8 cellular contexts compared by ENCODE assay signal in the genomic region with DNA sequence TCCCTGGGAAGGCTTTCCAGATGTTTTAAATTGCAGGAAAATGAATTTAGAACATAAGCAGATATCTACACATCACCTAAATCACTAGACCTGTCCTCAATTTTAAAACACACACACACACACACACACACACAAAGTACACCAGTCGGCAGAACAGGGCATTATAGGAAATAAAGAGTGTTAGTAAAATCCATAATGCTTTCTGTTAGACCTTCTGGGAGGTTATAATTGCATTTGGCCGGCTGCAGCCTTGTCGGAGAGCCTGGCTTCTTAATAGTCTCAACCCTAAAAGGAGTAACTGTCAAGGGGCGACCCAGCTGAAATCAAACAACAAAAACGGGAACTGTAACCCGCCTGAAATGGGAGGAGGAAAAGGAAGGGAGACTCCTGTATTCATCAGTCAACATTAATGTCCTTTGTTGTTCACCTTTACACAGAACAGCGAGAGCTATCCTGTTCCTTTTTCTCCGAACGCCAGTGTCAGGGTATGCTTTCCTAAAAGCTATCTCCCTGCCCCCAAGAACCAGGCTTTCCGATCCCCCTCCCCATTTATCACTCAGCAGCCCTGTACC. TPM values are rescaled to one million over a fixed set of nuclear protein-coding genes. Genes with fewer than 3 reads are reported as not detected.
A peak's percentile ranks its signal among the peaks of the same experiment; 100 is the strongest.
DNase-seq lines count a peak whose midpoint lies in the region; ATAC-seq and TF ChIP-seq lines count a peak whose summit lies in the region.

No MANE protein-coding gene starts in this region.

- H3K4me3 ChIP-seq in adrenal gland (peak overlapping the region; percentile 7 to 80 (median 40)), iPS-20b (ENCODE audit: low read length) (peak overlapping the region; percentile 95)

- TF ChIP-seq CTCF in adrenal gland (IDR thresholded peaks at IDR 0.05) = no peak

- no peaks in the 10 kb centered on the region for H3K27me3 ChIP-seq in adrenal gland
- H3K27me3 ChIP-seq in iPS-20b (ENCODE audit: insufficient read depth, low read length) = no peaks in the 10 kb centered on the region; the same call in 1 of the 2 replicates

- ATAC-seq in stimulated activated memory B cell treated with anti-CD40 and anti-IgM and Interleukin-4, amounts not matched to agents 10 μg/mL and 1 μg/mL and 100 μg/mL, for 72 hours = no peak
- ATAC-seq in HG02852 (IDR thresholded peaks at IDR 0.05; ENCODE audit: unreplicated experiment) = no peak

- DNase-seq in NCI-H1417 (lab: John Stamatoyannopoulos, UW) (peak; percentile 22 to 78 (median 73)), NCI-H1417 treated with DMSO at 0.1 percent for 48 hours (lab: John Stamatoyannopoulos, UW) (no peak), NCI-H2227 (lab: John Stamatoyannopoulos, UW; ENCODE audit: unreplicated experiment) (peak; percentile 38), adrenal gland (peak in 1 of 7 donors; percentile 17), NCI-H128 (lab: John Stamatoyannopoulos, UW; ENCODE audit: unreplicated experiment) (no peak)

- peaks cover 29% of the 10 kb centered on the region for H3K4me1 Mint-ChIP-seq in stimulated activated memory B cell treated with anti-CD40 and anti-IgM and Interleukin-4, amounts not matched to agents 10 μg/mL and 1 μg/mL and 100 μg/mL, for 72 hours

- H3K9me3 ChIP-seq in adrenal gland (replicated peaks in 1 of 3) (no peaks in the 10 kb centered on the region), iPS-20b (ENCODE audit: insufficient read depth, low read depth, low read length) (no peaks in the 10 kb centered on the region)

- H3K9me3 Mint-ChIP-seq in stimulated activated memory B cell treated with anti-CD40 and anti-IgM and Interleukin-4, amounts not matched to agents 10 μg/mL and 1 μg/mL and 100 μg/mL, for 72 hours = no peaks in the 10 kb centered on the region

- peaks cover 32% of the 10 kb centered on the region for H3K27me3 Mint-ChIP-seq in stimulated activated memory B cell treated with anti-CD40 and anti-IgM and Interleukin-4, amounts not matched to agents 10 μg/mL and 1 μg/mL and 100 μg/mL, for 72 hours

- no peaks in the 10 kb centered on the region for H3K36me3 ChIP-seq in adrenal gland (replicated peaks in 1 of 2)
- H3K36me3 ChIP-seq in iPS-20b (ENCODE audit: insufficient read depth, low read depth, low read length) = no peaks in the 10 kb centered on the region

- intact Hi-C loops in adrenal gland (cut with DNase I) = loop anchor here in 1 of 2 donors (10.0 kb wide), 1 partner anchor 180 kb away; no protein-coding TSS in a partner anchor

- H3K9ac ChIP-seq in iPS-20b (ENCODE audit: low read depth, low read length) = peak overlapping the region; percentile 81; the same call in 1 of the 2 replicates

- peaks cover 6 to 7% of the 10 kb centered on the region in 2 donors for H3K4me1 ChIP-seq in adrenal gland (replicated peaks in 1 of 2)
- peaks cover 7% of the 10 kb centered on the region; the same call in 1 of the 2 replicates for H3K4me1 ChIP-seq in iPS-20b (ENCODE audit: insufficient read depth, low read length)

- H3K27ac ChIP-seq in adrenal gland (peak overlapping the region; percentile 28 to 93 (median 78)), iPS-20b (ENCODE audit: low read length) (no peak overlapping the region)

- 1 to 2% (median 1%) methylated on average over 10 of the region's 10 CpGs for WGBS in adrenal gland, 4 donors

- peak overlapping the region; percentile 93 for H3K4me3 Mint-ChIP-seq in stimulated activated memory B cell treated with anti-CD40 and anti-IgM and Interleukin-4, amounts not matched to agents 10 μg/mL and 1 μg/mL and 100 μg/mL, for 72 hours

- no peak for TF ChIP-seq POLR2A in adrenal gland (IDR thresholded peaks at IDR 0.05)

- H3K36me3 Mint-ChIP-seq in stimulated activated memory B cell treated with anti-CD40 and anti-IgM and Interleukin-4, amounts not matched to agents 10 μg/mL and 1 μg/mL and 100 μg/mL, for 72 hours = no peaks in the 10 kb centered on the region

- no peak overlapping the region for H3K27ac Mint-ChIP-seq in stimulated activated memory B cell treated with anti-CD40 and anti-IgM and Interleukin-4, amounts not matched to agents 10 μg/mL and 1 μg/mL and 100 μg/mL, for 72 hours

RNA-seq across cellular contexts. Expression of gene DOCK4, which starts 1.3 kb away (rescaled TPM):
- 10 to 100 TPM; 11.1 to 37.6 (median 23.2) TPM for total RNA-seq in adrenal gland
- 1 to 10 TPM; 6.2 to 9.2 (median 8.5) TPM for polyA plus RNA-seq in adrenal gland

RNA-seq across cellular contexts. Expression of gene ZNF277, which starts 1.6 kb away (rescaled TPM):
- 10 to 100 TPM; 12.6 to 28.9 (median 19.7) TPM for total RNA-seq in adrenal gland
- 10 to 100 TPM; 15.2 to 30.6 (median 16.3) TPM for polyA plus RNA-seq in adrenal gland

Comparison
In these comparisons a context has a peak if more than half of its experiments do, and no peak if none do; other contexts are left out.
1. DNase-seq: peak in NCI-H1417 (3 of 3) and NCI-H2227 (single experiment); none in NCI-H1417 treated with DMSO at 0.1 percent for 48 hours (single experiment) and NCI-H128 (single experiment).